22 cellular contexts compared by ENCODE assay signal in the genomic region with DNA sequence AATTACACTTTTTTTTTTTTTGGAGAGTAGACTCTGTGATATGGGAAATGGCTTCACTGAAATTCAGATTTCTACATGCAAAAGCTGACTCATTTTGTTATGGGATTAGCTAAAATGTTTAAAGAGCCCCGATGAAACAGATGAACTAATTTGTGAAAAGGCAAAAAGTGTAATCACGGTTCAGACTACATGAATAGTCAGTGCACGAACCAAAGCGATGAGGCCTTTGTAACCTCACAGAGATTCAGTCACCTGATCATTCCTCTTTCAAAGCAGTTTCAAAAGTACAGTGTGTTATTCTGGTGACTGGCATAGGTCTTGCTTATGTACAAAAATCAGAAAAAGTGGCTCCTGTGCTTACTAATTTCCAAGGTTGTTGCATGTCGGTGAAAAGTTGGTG.
"Had no signal": no experiment of that assay in that cellular context is flagged by ENCODE, and none has a peak within 500 bp of the region (broad histone marks: within the 10 kb centered on the region; RNA-seq: fewer than 3 reads in every experiment).

No MANE protein-coding gene starts in this region.

- H3K4me3 ChIP-seq: adrenal gland, breast epithelium, PC-9 had no signal

- DNase-seq: activated CD4-positive, alpha-beta T cell treated with anti-CD3 and anti-CD28 coated beads for 4 hours; activated CD8-positive, alpha-beta memory T cell treated with anti-CD3 and anti-CD28 coated beads, Interleukin-2, amount 50 U/mL, for 4 hours; activated CD8-positive, alpha-beta T cell treated with anti-CD3 and anti-CD28 coated beads for 36 hours; activated naive CD4-positive, alpha-beta T cell treated with anti-CD3 and anti-CD28 coated beads, Interleukin-2, amount 50 U/mL, for 16 hours; activated naive CD8-positive, alpha-beta T cell treated with anti-CD3 and anti-CD28 coated beads, Interleukin-2, amount 10 ng/mL, durations not matched to agents 7 days and 5 days; activated T-cell treated with anti-CD3 and anti-CD28 coated beads, Interleukin-2, amount 50 U/mL, for 72 hours; adrenal gland; aorta; caudate nucleus; NCI-H1105 treated with DMSO at 0.1 percent for 48 hours; NCI-H1436 treated with DMSO at 0.1 percent for 48 hours; NCI-H187; NCI-H2081; NCI-H446; NCI-H524; PC-9; SIG-M5; T-cell; T-helper 2 cell had no signal

- H3K4me2 ChIP-seq: PC-9 had no signal

- H2AFZ ChIP-seq: PC-9 had no signal

- H3K27ac ChIP-seq: breast epithelium, PC-9, VCaP had no signal

- H3K36me3 ChIP-seq: adrenal gland, breast epithelium had no signal

- H3K36me3 Mint-ChIP-seq: activated naive CD8-positive, alpha-beta T cell treated with anti-CD3 and anti-CD28 coated beads, Interleukin-2, amount 10 ng/mL, durations not matched to agents 7 days and 5 days; T-cell had no signal

- H3K4me1 ChIP-seq: breast epithelium had no signal

- H3K4me3 Mint-ChIP-seq: activated CD8-positive, alpha-beta T cell treated with anti-CD3 and anti-CD28 coated beads for 36 hours; activated naive CD8-positive, alpha-beta T cell treated with anti-CD3 and anti-CD28 coated beads, Interleukin-2, amount 10 ng/mL, durations not matched to agents 7 days and 5 days; activated T-cell treated with anti-CD3 and anti-CD28 coated beads, Interleukin-2, amount 50 U/mL, for 72 hours; T-cell had no signal

- ATAC-seq: activated CD4-positive, CD25-positive, alpha-beta regulatory T cell treated with anti-CD3 and anti-CD28 coated beads, Interleukin-2, amount 50 U/mL, for 24 hours; activated CD8-positive, alpha-beta T cell treated with anti-CD3 and anti-CD28 coated beads for 36 hours; activated T-cell treated with anti-CD3 and anti-CD28 coated beads, Interleukin-2, amount 50 U/mL, for 72 hours; T-cell had no signal

- H3K27me3 ChIP-seq: adrenal gland had no signal

- H3K9me3 ChIP-seq: adrenal gland, breast epithelium had no signal

- H3K27ac Mint-ChIP-seq: activated CD8-positive, alpha-beta T cell treated with anti-CD3 and anti-CD28 coated beads for 36 hours; activated naive CD8-positive, alpha-beta T cell treated with anti-CD3 and anti-CD28 coated beads, Interleukin-2, amount 10 ng/mL, durations not matched to agents 7 days and 5 days; activated T-cell treated with anti-CD3 and anti-CD28 coated beads, Interleukin-2, amount 50 U/mL, for 72 hours; T-cell had no signal

- H3K9me3 Mint-ChIP-seq: activated CD8-positive, alpha-beta T cell treated with anti-CD3 and anti-CD28 coated beads for 36 hours; activated naive CD8-positive, alpha-beta T cell treated with anti-CD3 and anti-CD28 coated beads, Interleukin-2, amount 10 ng/mL, durations not matched to agents 7 days and 5 days; activated T-cell treated with anti-CD3 and anti-CD28 coated beads, Interleukin-2, amount 50 U/mL, for 72 hours; T-cell had no signal
